Comparison of ENCODE assay signal across 1 cellular context in genomic region chr19:42288881-42289555, GRCh38.
TF ChIP-seq lines count a peak whose summit lies in the region.

No MANE protein-coding gene starts in this region.

TF ChIP-seq in HepG2, 621 proteins besides CTCF, POLR2A, EP300 and RAD21:
- TF ChIP-seq ATF7 (IDR thresholded peaks at IDR 0.05): peak; percentile 77
- no peak for TF ChIP-seq ATF7 (CRISPR knock-in tag; IDR thresholded peaks at IDR 0.05)
- 0 out of 2 replicates have a peak, but pooled peaks have one; percentile 42 for TF ChIP-seq RBFOX2 (IDR thresholded peaks at IDR 0.05; ENCODE audit: low read depth, low read length)
- peak; percentile 60; the same call in 1 of the 2 replicates for TF ChIP-seq CREB1 (IDR thresholded peaks at IDR 0.05)
- TF ChIP-seq CREB1 (CRISPR knock-in tag; IDR thresholded peaks at IDR 0.05): no peak
- no peak for TF ChIP-seq ZSCAN21 (CRISPR knock-in tag; IDR thresholded peaks at IDR 0.05; ENCODE audit: borderline replicate concordance)
- peak; percentile 16; the same call in 1 of the 2 replicates for TF ChIP-seq ZBTB33 (CRISPR knock-in tag; IDR thresholded peaks at IDR 0.05)
- peak; percentile 71 for TF ChIP-seq AGO2 (optimal IDR thresholded peaks at IDR 0.05; ENCODE audit: low read depth, low read length)
- no peak for TF ChIP-seq GATA4 (IDR thresholded peaks at IDR 0.05; ENCODE audit: borderline replicate concordance, low read depth)
